1 cellular context compared by ENCODE assay signal in genomic region chr20:3659492-3660261, GRCh38.
TF ChIP-seq lines count a peak whose summit lies in the region.

No MANE protein-coding gene starts in this region.

TF ChIP-seq in H1, 55 proteins besides CTCF, POLR2A, EP300 and RAD21:
- TF ChIP-seq JUN (IDR thresholded peaks at IDR 0.05; ENCODE audit: low read depth, low read length) (no peak), CREB1 (IDR thresholded peaks at IDR 0.05) (no peak), KDM1A (IDR thresholded peaks at IDR 0.05; ENCODE audit: borderline replicate concordance, low read length) (no peak)
